ENCODE assay signal across 8 cellular contexts in genomic region chr1:157992813-157993178, GRCh38. TPM values are rescaled to one million over a fixed set of nuclear protein-coding genes. Genes with fewer than 3 reads are reported as not detected.
DNase-seq lines count a peak whose midpoint lies in the region; ATAC-seq and TF ChIP-seq lines count a peak whose summit lies in the region.

No MANE protein-coding gene starts in this region.

- TF ChIP-seq CTCF in hepatocyte (IDR thresholded peaks at IDR 0.05; ENCODE audit: poor library complexity) = no peak

- H3K79me2 ChIP-seq in hepatocyte = peaks cover 50% of the 10 kb centered on the region

- peaks cover 12% of the 10 kb centered on the region for H4K20me1 ChIP-seq in hepatocyte (ENCODE audit: insufficient read depth, poor library complexity, severe bottlenecking)

- peak overlapping the region; percentile 88 for H3K4me2 ChIP-seq in hepatocyte

- H3K27ac ChIP-seq in hepatocyte (peak overlapping the region; percentile 97), skin epidermis (peak overlapping the region in 17 of 21 experiments; percentile 82 to 96 (median 90))

- H3K27me3 Mint-ChIP-seq in activated T-helper 17 cell treated with anti-CD3 and anti-CD28 coated beads, Interleukin-2, amount 50 U/mL, for 72 hours = peaks cover 59% of the 10 kb centered on the region

- peak overlapping the region; percentile 29 for H3K4me3 Mint-ChIP-seq in activated T-helper 17 cell treated with anti-CD3 and anti-CD28 coated beads, Interleukin-2, amount 50 U/mL, for 72 hours

- DNase-seq in HT1080 (ENCODE audit: low read depth) = peak; percentile 45
- no peak for DNase-seq in hepatocyte (ENCODE audit: low spot score)
- DNase-seq in NCI-H345 (lab: John Stamatoyannopoulos, UW) = no peak
- no peak for DNase-seq in NCI-H187 (lab: John Stamatoyannopoulos, UW)
- no peak for DNase-seq in kidney tubule cell (ENCODE audit: low spot score)

- H3K27ac Mint-ChIP-seq in activated T-helper 17 cell treated with anti-CD3 and anti-CD28 coated beads, Interleukin-2, amount 50 U/mL, for 72 hours = no peak overlapping the region

- H3K4me3 ChIP-seq in hepatocyte = peak overlapping the region; percentile 100
- H3K4me3 ChIP-seq in skin epidermis = peak overlapping the region; percentile 48 to 84 (median 70)

- no peaks in the 10 kb centered on the region for H3K36me3 ChIP-seq in hepatocyte (replicated peaks; ENCODE audit: insufficient read depth, low read depth)

- no peaks in the 10 kb centered on the region for H3K36me3 Mint-ChIP-seq in activated T-helper 17 cell treated with anti-CD3 and anti-CD28 coated beads, Interleukin-2, amount 50 U/mL, for 72 hours (ENCODE audit: low read depth)

- ATAC-seq in activated T-helper 17 cell treated with anti-CD3 and anti-CD28 coated beads, Interleukin-2, amount 50 U/mL, for 72 hours (replicated peaks) = no peak
- ATAC-seq in HG02970 (IDR thresholded peaks at IDR 0.05; ENCODE audit: low FRiP score, unreplicated experiment) = no peak

- H3K4me1 ChIP-seq in hepatocyte (ENCODE audit: insufficient read depth) = peaks cover 10% of the 10 kb centered on the region

- H3K9me3 ChIP-seq in hepatocyte (ENCODE audit: low read depth) = no peaks in the 10 kb centered on the region

- no peaks in the 10 kb centered on the region for H3K4me1 Mint-ChIP-seq in activated T-helper 17 cell treated with anti-CD3 and anti-CD28 coated beads, Interleukin-2, amount 50 U/mL, for 72 hours

- WGBS in hepatocyte (ENCODE audit: low lambda C conversion rate, missing lambda C conversion rate) = 7% methylated on average over 8 of the region's 8 CpGs

- H3K27me3 ChIP-seq in hepatocyte = peaks cover 9% of the 10 kb centered on the region

- H3K9me3 Mint-ChIP-seq in activated T-helper 17 cell treated with anti-CD3 and anti-CD28 coated beads, Interleukin-2, amount 50 U/mL, for 72 hours = no peaks in the 10 kb centered on the region

- H3K9me2 ChIP-seq in hepatocyte (replicated peaks; ENCODE audit: insufficient read depth) = no peaks in the 10 kb centered on the region

- peak overlapping the region; percentile 99 for H2AFZ ChIP-seq in hepatocyte

RNA-seq across cellular contexts. Expression of gene KIRREL1, which starts 0.6 kb away (rescaled TPM):
- 58.3 and 68.8 TPM in 2 replicates for total RNA-seq in HT1080 (2014; rRNA removed; shearing (Covaris generic))
- polyA plus RNA-seq in HT1080 (2015; cell fraction: cytosol; rRNA removed) = 35.1 and 39.9 TPM in 2 replicates
- 78.7 and 83.3 TPM in 2 replicates for polyA plus RNA-seq in HT1080 (2015; cell fraction: nucleus; rRNA removed)
- under 1 TPM in 1 of 2 donors, not detected in 1; 0.08 TPM for total RNA-seq in activated T-helper 17 cell treated with anti-CD3 and anti-CD28 coated beads, Interleukin-2, amount 50 U/mL, for 72 hours
- total RNA-seq in hepatocyte = 33.5 and 47.1 TPM in 2 replicates
- polyA plus RNA-seq in hepatocyte = 14.8 and 20.4 TPM in 2 replicates

Comparison
In these comparisons a context has a peak if more than half of its experiments do, and no peak if none do; other contexts are left out.
1. RNA of gene KIRREL1, which starts 0.6 kb away (total RNA-seq): 58.3 to 68.8 TPM in HT1080 and 33.5 to 47.1 TPM in hepatocyte; 0.08 TPM in activated T-helper 17 cell treated with anti-CD3 and anti-CD28 coated beads, Interleukin-2, amount 50 U/mL, for 72 hours; every median in the first group is over 10 times any median in the second.